Comparison of ENCODE assay signal across 18 cellular contexts in the genomic region with DNA sequence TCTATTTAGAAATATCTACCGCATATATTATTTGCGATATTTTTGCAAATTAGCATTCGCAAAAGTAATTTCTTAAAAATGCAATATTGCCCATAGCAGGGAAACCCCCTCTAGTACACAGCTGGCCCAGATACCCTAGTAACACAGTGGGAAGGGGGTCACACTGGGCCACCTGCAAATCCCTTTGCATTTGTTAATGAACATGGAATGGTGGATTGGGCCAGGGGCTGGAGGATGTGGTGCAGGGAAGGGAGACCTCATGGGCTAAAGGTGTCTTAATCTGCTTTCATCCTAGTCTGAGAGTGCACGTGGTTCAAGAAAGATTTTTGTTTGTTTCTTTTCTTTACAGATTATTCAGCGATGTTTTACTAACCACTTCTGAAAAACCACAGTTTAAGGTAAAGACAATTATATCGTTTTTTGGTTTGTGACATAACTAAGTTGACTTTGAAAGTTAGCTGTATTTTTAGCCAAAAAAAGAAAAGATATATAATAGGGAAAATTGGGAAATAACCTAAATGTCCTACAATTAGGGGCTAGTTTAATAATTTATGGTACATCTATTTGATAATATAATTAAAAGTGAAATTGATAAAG.
"Had no signal": no experiment of that assay in that cellular context is flagged by ENCODE, and none has a peak within 500 bp of the region (broad histone marks: within the 10 kb centered on the region; RNA-seq: fewer than 3 reads in every experiment).

No MANE protein-coding gene starts in this region.

- H3K4me1 ChIP-seq: tibial nerve had no signal

- ATAC-seq: activated CD8-positive, alpha-beta memory T cell treated with anti-CD3 and anti-CD28 coated beads, Interleukin-2, amount 10 ng/mL, durations not matched to agents 7 days and 5 days; activated T-cell treated with anti-CD3 and anti-CD28 coated beads, Interleukin-2, amount 50 U/mL, for 4 hours; left colon; naive thymus-derived CD8-positive, alpha-beta T cell had no signal

- H3K27ac ChIP-seq: neutrophil, tibial nerve had no signal

- H3K9me3 Mint-ChIP-seq: activated T-cell treated with anti-CD3 and anti-CD28 coated beads, Interleukin-2, amount 50 U/mL, for 4 hours; immature natural killer cell; naive thymus-derived CD8-positive, alpha-beta T cell; stimulated activated effector memory CD8-positive, alpha-beta T cell treated with anti-CD3 and anti-CD28 coated beads, Interleukin-12 subunit alpha, Interleukin-12 subunit beta, amount 100 ng/mL, for 72 hours; T-helper 2 cell treated with Interferon-gamma antibody and Interleukin-4, amounts not matched to agents 5 μg/mL and 100 μg/mL, for 36 hours had no signal

- H3K27ac Mint-ChIP-seq: activated CD8-positive, alpha-beta memory T cell treated with anti-CD3 and anti-CD28 coated beads, Interleukin-2, amount 10 ng/mL, durations not matched to agents 7 days and 5 days; activated naive CD8-positive, alpha-beta T cell; stimulated activated effector memory CD8-positive, alpha-beta T cell treated with anti-CD3 and anti-CD28 coated beads, Interleukin-12 subunit alpha, Interleukin-12 subunit beta, amount 100 ng/mL, for 72 hours; T-helper 2 cell treated with Interferon-gamma antibody and Interleukin-4, amounts not matched to agents 5 μg/mL and 100 μg/mL, for 36 hours had no signal

- H3K4me1 Mint-ChIP-seq: immature natural killer cell; naive thymus-derived CD8-positive, alpha-beta T cell; stimulated activated effector memory CD8-positive, alpha-beta T cell treated with anti-CD3 and anti-CD28 coated beads, Interleukin-12 subunit alpha, Interleukin-12 subunit beta, amount 100 ng/mL, for 72 hours had no signal

- H3K4me3 ChIP-seq: lung, tibial nerve had no signal

- DNase-seq: activated CD4-positive, alpha-beta T cell treated with anti-CD3 and anti-CD28 coated beads for 1 hour; activated CD4-positive, alpha-beta T cell treated with anti-CD3 and anti-CD28 coated beads, Interleukin-2, amount 50 U/mL, for 48 hours; activated CD8-positive, alpha-beta memory T cell treated with anti-CD3 and anti-CD28 coated beads, Interleukin-2, amount 10 ng/mL, durations not matched to agents 7 days and 5 days; activated gamma-delta T cell; activated T-cell treated with anti-CD3 and anti-CD28 coated beads, Interleukin-2, amount 50 U/mL, for 4 hours; amygdala; hippocampal formation; immature natural killer cell; left colon; naive thymus-derived CD8-positive, alpha-beta T cell; right cardiac atrium; small intestine had no signal

- H3K4me3 Mint-ChIP-seq: activated CD8-positive, alpha-beta memory T cell treated with anti-CD3 and anti-CD28 coated beads, Interleukin-2, amount 10 ng/mL, durations not matched to agents 7 days and 5 days; activated naive CD8-positive, alpha-beta T cell; activated T-cell treated with anti-CD3 and anti-CD28 coated beads, Interleukin-2, amount 50 U/mL, for 4 hours; immature natural killer cell; naive thymus-derived CD8-positive, alpha-beta T cell; stimulated activated effector memory CD8-positive, alpha-beta T cell treated with anti-CD3 and anti-CD28 coated beads, Interleukin-12 subunit alpha, Interleukin-12 subunit beta, amount 100 ng/mL, for 72 hours; T-helper 2 cell treated with Interferon-gamma antibody and Interleukin-4, amounts not matched to agents 5 μg/mL and 100 μg/mL, for 36 hours had no signal

- H3K27me3 ChIP-seq: neutrophil, tibial nerve had no signal

- H3K9me3 ChIP-seq: tibial nerve had no signal

- FAIRE-seq: small intestine had no signal

- H3K27me3 Mint-ChIP-seq: activated CD8-positive, alpha-beta memory T cell treated with anti-CD3 and anti-CD28 coated beads, Interleukin-2, amount 10 ng/mL, durations not matched to agents 7 days and 5 days; activated naive CD8-positive, alpha-beta T cell; naive thymus-derived CD8-positive, alpha-beta T cell had no signal
